Comparison of ENCODE assay signal across 8 cellular contexts in genomic region chr19:14249012-14249754, GRCh38. TPM values are rescaled to one million over a fixed set of nuclear protein-coding genes. Genes with fewer than 3 reads are reported as not detected.
DNase-seq lines count a peak whose midpoint lies in the region; ATAC-seq, FAIRE-seq and TF ChIP-seq lines count a peak whose summit lies in the region.
"Not testable (repeated sequence)": the region's sequence is repeated elsewhere in the genome, so short reads cannot be mapped to it uniquely, and the experiment has no call there.

No MANE protein-coding gene starts in this region.

- peak overlapping the region; percentile 78 for H3K4me3 Mint-ChIP-seq in activated B cell treated with CpG ODN at 0.5 μM for 24 hours

- in situ Hi-C loops in GM13977 (cut with MboI; ENCODE audit: low pct_unique_long_range_greater_than_20kb, low sequenced_read_pairs, unreplicated experiment); astrocyte of the cerebellum (cut with HindIII; ENCODE audit: low sequenced_read_pairs): not testable (repeated sequence)

- ATAC-seq in A549 (peak; percentile 40 to 63; a peak in 5 of 6 replicates), activated B cell treated with CpG ODN at 0.5 μM for 24 hours (ENCODE audit: low read depth) (peak; percentile 22)

- not testable (repeated sequence) for TF ChIP-seq CTCF in A549 (IDR thresholded peaks at IDR 0.05); GM13977 (IDR thresholded peaks at IDR 0.05; ENCODE audit: extremely low read depth, insufficient read depth, missing control alignments); activated B cell treated with CpG ODN at 0.5 μM for 24 hours (IDR thresholded peaks at IDR 0.05); astrocyte of the cerebellum (IDR thresholded peaks at IDR 0.05; ENCODE audit: low read depth, low read length, missing control alignments); smooth muscle cell (IDR thresholded peaks at IDR 0.05; ENCODE audit: borderline replicate concordance, insufficient read depth, poor library complexity, severe bottlenecking)

- H3K27ac ChIP-seq in A549: peak overlapping the region; percentile 92 to 99
- H3K27ac ChIP-seq in smooth muscle cell (ENCODE audit: low read depth): not testable (repeated sequence)

- intact Hi-C loops in activated B cell treated with CpG ODN at 0.5 μM for 24 hours (cut with micrococcal nuclease): not testable (repeated sequence)

- H3K4me2 ChIP-seq in A549 (peak overlapping the region; percentile 92), smooth muscle cell (peak overlapping the region; percentile 92)

- not testable (repeated sequence) for TF ChIP-seq POLR2A in A549 (IDR thresholded peaks at IDR 0.05; ENCODE audit: low read length)

- H3K36me3 Mint-ChIP-seq in activated B cell treated with CpG ODN at 0.5 μM for 24 hours (ENCODE audit: low read depth): not testable (repeated sequence)

- TF ChIP-seq RAD21 in A549 (conservative IDR thresholded peaks at IDR 0.05 in 1 of 2, IDR thresholded peaks at IDR 0.05 in 1 of 2): not testable (repeated sequence)

- not testable (repeated sequence) for H3K79me2 ChIP-seq in smooth muscle cell (ENCODE audit: low read depth)

- H3K4me3 ChIP-seq in A549 (peak overlapping the region; percentile 53), astrocyte of the cerebellum (ENCODE audit: low read depth, low read length) (peak overlapping the region; percentile 38), smooth muscle cell (peak overlapping the region; percentile 55)

- peaks cover 26% of the 10 kb centered on the region for H3K4me1 Mint-ChIP-seq in activated B cell treated with CpG ODN at 0.5 μM for 24 hours

- POLR2A ChIA-PET in A549 (lab: Yijun Ruan, JAX); activated B cell treated with CpG ODN at 0.5 μM for 24 hours (lab: Charles Lee): not testable (repeated sequence)

- H3F3A ChIP-seq in smooth muscle cell (ENCODE audit: low read depth): not testable (repeated sequence)

- H3K36me3 ChIP-seq in smooth muscle cell (ENCODE audit: low read depth): not testable (repeated sequence)

- CTCF ChIA-PET in A549 (lab: Yijun Ruan, JAX): interaction anchor here (0.5 to 0.9 kb wide), 2 partner anchors 158 to 338 kb away, joined by 3 to 5 read pairs; no protein-coding TSS in a partner anchor
- CTCF ChIA-PET in activated B cell treated with CpG ODN at 0.5 μM for 24 hours (lab: Charles Lee): not testable (repeated sequence)

- peak overlapping the region; percentile 36 for H3K9ac ChIP-seq in smooth muscle cell (ENCODE audit: low read depth)

- not testable (repeated sequence) for H3K4me1 ChIP-seq in A549; smooth muscle cell (ENCODE audit: low read depth)

- H3K9me3 ChIP-seq in A549; smooth muscle cell (replicated peaks; ENCODE audit: low read depth): not testable (repeated sequence)

- DNase-seq in A549 (ENCODE audit: low read depth in 1 of 2, low spot score in 1 of 2); astrocyte of the cerebellum (ENCODE audit: low read depth); smooth muscle cell (lab: John Stamatoyannopoulos, UW; ENCODE audit: unreplicated experiment): not testable (repeated sequence)
- peak; percentile 28 for DNase-seq in GM13977 (ENCODE audit: low spot score)
- peak; percentile 36 for DNase-seq in NCI-H2196 treated with DMSO at 0.1 percent for 48 hours (lab: John Stamatoyannopoulos, UW; ENCODE audit: unreplicated experiment)
- DNase-seq in activated B cell treated with CpG ODN at 0.5 μM for 24 hours: peak; percentile 24
- DNase-seq in foreskin melanocyte: peak; percentile 17
- DNase-seq in midbrain (lab: John Stamatoyannopoulos, UW): peak; percentile 5

- not testable (repeated sequence) for H4K20me1 ChIP-seq in smooth muscle cell (ENCODE audit: low read depth)

- H2AFZ ChIP-seq in smooth muscle cell (ENCODE audit: low read depth): peak overlapping the region; percentile 81

- peak overlapping the region; percentile 53 for H3K27ac Mint-ChIP-seq in activated B cell treated with CpG ODN at 0.5 μM for 24 hours

- not testable (repeated sequence) for TF ChIP-seq EP300 in A549 (IDR thresholded peaks at IDR 0.05)

- H3K27me3 Mint-ChIP-seq in activated B cell treated with CpG ODN at 0.5 μM for 24 hours: not testable (repeated sequence)

- whole genome bisulfite sequencing in A549 (ENCODE audit: missing lambda C conversion rate): 63% methylated on average over 14 of the region's 39 CpGs
- 10% methylated on average over 11 of the region's 39 CpGs for WGBS in smooth muscle cell (ENCODE audit: low lambda C conversion rate)

- H3K27me3 ChIP-seq in smooth muscle cell (ENCODE audit: low read depth): not testable (repeated sequence)

- not testable (repeated sequence) for H3K9me3 Mint-ChIP-seq in activated B cell treated with CpG ODN at 0.5 μM for 24 hours

- FAIRE-seq in A549 (lab: Jason Lieb, UNC): not testable (repeated sequence)

TF ChIP-seq in A549, 52 proteins besides CTCF, POLR2A, EP300 and RAD21:
- 0 out of 2 replicates have a peak, but pooled peaks have one; percentile 9 for TF ChIP-seq MAX (IDR thresholded peaks at IDR 0.05)

RNA-seq across cellular contexts. Expression of gene ADGRL1, which starts 43.2 kb away (rescaled TPM):
- polyA plus RNA-seq in A549 (2011; rRNA removed) (3.9 and 5.6 TPM in 2 replicates), A549 (2017; fragmentation: RNase III; extraction: RNeasy Plus Mini Kit Qiagen cat#74134 plus additional on column Dnase treatment) (5.4 to 7.4 TPM (median 6.0 TPM) in 3 replicates), smooth muscle cell (12.7 and 15.0 TPM in 2 replicates)
- 5.9 and 7.9 TPM in 2 replicates for polyA plus RNA-seq in A549 (2012; cell fraction: cytosol; rRNA removed)
- 14.3 and 26.1 TPM in 2 replicates for polyA plus RNA-seq in A549 (2012; cell fraction: nucleus; rRNA removed)
- polyA minus RNA-seq in A549 (2011; rRNA and poly(A)+ RNA removed): 9.9 and 18.0 TPM in 2 replicates
- total RNA-seq in activated B cell treated with CpG ODN at 0.5 μM for 24 hours (1.4 and 2.7 TPM in 2 replicates), smooth muscle cell (11.3 and 12.9 TPM in 2 replicates)
